ENCODE assay signal across 9 cellular contexts in genomic region chr14:71166434-71166833, GRCh38.
DNase-seq lines count a peak whose midpoint lies in the region; ATAC-seq and TF ChIP-seq lines count a peak whose summit lies in the region.
"Had no signal": no experiment of that assay in that cellular context is flagged by ENCODE, and none has a peak within 500 bp of the region (broad histone marks: within the 10 kb centered on the region; RNA-seq: fewer than 3 reads in every experiment).

No MANE protein-coding gene starts in this region.

- no peaks in the 10 kb centered on the region for H3K9me3 ChIP-seq in ascending aorta

- no peaks in the 10 kb centered on the region for H3K27me3 ChIP-seq in ascending aorta

- in situ Hi-C loops in KBM-7 (cut with MboI; ENCODE audit: low pct_unique_long_range_greater_than_20kb, low sequenced_read_pairs): no loop called here

- POLR2A ChIA-PET in activated CD8-positive, alpha-beta T cell treated with anti-CD3 and anti-CD28 coated beads, Interleukin-2, amount 10 ng/mL, durations not matched to agents 7 days and 5 days (lab: Charles Lee): no interaction called here

- no peak for ATAC-seq in activated CD8-positive, alpha-beta T cell treated with anti-CD3 and anti-CD28 coated beads, Interleukin-2, amount 10 ng/mL, durations not matched to agents 7 days and 5 days
- ATAC-seq in GM18520 (IDR thresholded peaks at IDR 0.05; ENCODE audit: unreplicated experiment): no peak
- no peak for ATAC-seq in activated naive CD8-positive, alpha-beta T cell treated with anti-CD3 and anti-CD28 coated beads, Interleukin-2, amount 50 U/mL, for 24 hours

- H3K27me3 Mint-ChIP-seq in activated CD8-positive, alpha-beta T cell treated with anti-CD3 and anti-CD28 coated beads, Interleukin-2, amount 10 ng/mL, durations not matched to agents 7 days and 5 days (ENCODE audit: low read depth): peaks cover 25% of the 10 kb centered on the region
- peaks cover 7% of the 10 kb centered on the region for H3K27me3 Mint-ChIP-seq in activated naive CD8-positive, alpha-beta T cell treated with anti-CD3 and anti-CD28 coated beads, Interleukin-2, amount 50 U/mL, for 24 hours

- H3K4me3 ChIP-seq in ascending aorta: no peak overlapping the region

- H3K27ac Mint-ChIP-seq in activated CD8-positive, alpha-beta T cell treated with anti-CD3 and anti-CD28 coated beads, Interleukin-2, amount 10 ng/mL, durations not matched to agents 7 days and 5 days: no peak overlapping the region
- H3K27ac Mint-ChIP-seq in activated naive CD8-positive, alpha-beta T cell treated with anti-CD3 and anti-CD28 coated beads, Interleukin-2, amount 50 U/mL, for 24 hours: no peak overlapping the region
- H3K27ac Mint-ChIP-seq: natural killer cell had no signal

- peaks cover 3% of the 10 kb centered on the region for H3K9me3 Mint-ChIP-seq in activated CD8-positive, alpha-beta T cell treated with anti-CD3 and anti-CD28 coated beads, Interleukin-2, amount 10 ng/mL, durations not matched to agents 7 days and 5 days (ENCODE audit: insufficient read depth)
- no peaks in the 10 kb centered on the region for H3K9me3 Mint-ChIP-seq in activated naive CD8-positive, alpha-beta T cell treated with anti-CD3 and anti-CD28 coated beads, Interleukin-2, amount 50 U/mL, for 24 hours
- H3K9me3 Mint-ChIP-seq: natural killer cell had no signal

- no peaks in the 10 kb centered on the region for H3K4me1 ChIP-seq in ascending aorta

- no peak overlapping the region for H3K27ac ChIP-seq in ascending aorta

- intact Hi-C loops in ascending aorta (cut with DNase I): no loop called here

- DNase-seq in Daoy (ENCODE audit: low read depth) (peak; percentile 57), KBM-7 (peak; percentile 65), ascending aorta (ENCODE audit: low spot score in 2 of 2) (no peak), kidney glomerular epithelial cell (lab: John Stamatoyannopoulos, UW) (peak; percentile 32), DMS53 (lab: John Stamatoyannopoulos, UW) (no peak)
- no peak for DNase-seq in activated CD8-positive, alpha-beta T cell treated with anti-CD3 and anti-CD28 coated beads, Interleukin-2, amount 10 ng/mL, durations not matched to agents 7 days and 5 days
- DNase-seq in activated naive CD8-positive, alpha-beta T cell treated with anti-CD3 and anti-CD28 coated beads, Interleukin-2, amount 50 U/mL, for 24 hours: no peak
- DNase-seq: natural killer cell had no signal

- CTCF ChIA-PET in activated CD8-positive, alpha-beta T cell treated with anti-CD3 and anti-CD28 coated beads, Interleukin-2, amount 10 ng/mL, durations not matched to agents 7 days and 5 days (lab: Charles Lee): interaction anchor here (1.1 to 3.8 kb wide), 4 partner anchors 14 to 238 kb away, joined by 5 to 15 read pairs (median 9); no protein-coding TSS in a partner anchor

- TF ChIP-seq CTCF in ascending aorta (IDR thresholded peaks at IDR 0.05): peak; percentile 27 to 63 (median 35)

- H3K4me1 Mint-ChIP-seq in activated CD8-positive, alpha-beta T cell treated with anti-CD3 and anti-CD28 coated beads, Interleukin-2, amount 10 ng/mL, durations not matched to agents 7 days and 5 days (ENCODE audit: low read depth): peaks cover 24% of the 10 kb centered on the region
- H3K4me1 Mint-ChIP-seq in activated naive CD8-positive, alpha-beta T cell treated with anti-CD3 and anti-CD28 coated beads, Interleukin-2, amount 50 U/mL, for 24 hours: peaks cover 18% of the 10 kb centered on the region

- no peak overlapping the region for H3K4me3 Mint-ChIP-seq in activated CD8-positive, alpha-beta T cell treated with anti-CD3 and anti-CD28 coated beads, Interleukin-2, amount 10 ng/mL, durations not matched to agents 7 days and 5 days
- H3K4me3 Mint-ChIP-seq in activated naive CD8-positive, alpha-beta T cell treated with anti-CD3 and anti-CD28 coated beads, Interleukin-2, amount 50 U/mL, for 24 hours: no peak overlapping the region
- H3K4me3 Mint-ChIP-seq: natural killer cell had no signal

- no peaks in the 10 kb centered on the region for H3K36me3 ChIP-seq in ascending aorta

- no peaks in the 10 kb centered on the region for H3K36me3 Mint-ChIP-seq in activated CD8-positive, alpha-beta T cell treated with anti-CD3 and anti-CD28 coated beads, Interleukin-2, amount 10 ng/mL, durations not matched to agents 7 days and 5 days (ENCODE audit: low read depth)
- no peaks in the 10 kb centered on the region for H3K36me3 Mint-ChIP-seq in activated naive CD8-positive, alpha-beta T cell treated with anti-CD3 and anti-CD28 coated beads, Interleukin-2, amount 50 U/mL, for 24 hours (ENCODE audit: low read depth)
- H3K36me3 Mint-ChIP-seq: natural killer cell had no signal

Comparison
In these comparisons a context has a peak if more than half of its experiments do, and no peak if none do; other contexts are left out.
1. DNase-seq: peak in Daoy (single experiment), KBM-7 (single experiment) and kidney glomerular epithelial cell (single experiment); none in ascending aorta (0 of 2), activated CD8-positive, alpha-beta T cell treated with anti-CD3 and anti-CD28 coated beads, Interleukin-2, amount 10 ng/mL, durations not matched to agents 7 days and 5 days (single experiment), DMS53 (single experiment) and activated naive CD8-positive, alpha-beta T cell treated with anti-CD3 and anti-CD28 coated beads, Interleukin-2, amount 50 U/mL, for 24 hours (single experiment).